1 cellular context compared by ENCODE assay signal in genomic region chr16:11414815-11415775, GRCh38.
TF ChIP-seq lines count a peak whose summit lies in the region.

No MANE protein-coding gene starts in this region.

TF ChIP-seq in GM23338, 12 proteins besides CTCF, POLR2A, EP300 and RAD21 (continued from another document):
- no peak for TF ChIP-seq ZNF462 (CRISPR knock-in tag; IDR thresholded peaks at IDR 0.05)
